6 cellular contexts compared by ENCODE assay signal in the genomic region with DNA sequence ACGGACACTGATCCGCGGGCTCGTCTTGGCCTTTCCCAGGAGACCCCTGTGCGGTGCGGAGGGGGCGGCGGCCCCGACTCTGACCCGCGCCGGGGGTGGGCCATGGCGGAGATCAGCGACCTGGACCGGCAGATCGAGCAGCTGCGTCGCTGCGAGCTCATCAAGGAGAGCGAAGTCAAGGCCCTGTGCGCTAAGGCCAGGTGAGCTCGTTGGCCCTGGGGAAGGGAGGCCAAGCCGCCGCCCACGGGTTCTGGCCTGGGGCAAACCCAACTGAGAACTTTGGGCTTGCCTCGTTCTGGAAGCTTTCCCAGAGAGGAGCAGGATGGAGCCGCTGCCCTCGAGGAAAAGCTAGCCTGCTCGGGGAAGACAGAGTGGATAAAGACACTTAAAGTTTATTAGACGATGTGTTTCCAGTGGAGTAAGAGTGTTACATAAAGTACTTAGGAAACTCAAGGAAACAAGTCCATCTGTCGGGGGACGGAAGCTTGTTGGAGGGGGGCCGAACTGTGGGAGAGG. TPM values are rescaled to one million over a fixed set of nuclear protein-coding genes. Genes with fewer than 3 reads are reported as not detected.
DNase-seq lines count a peak whose midpoint lies in the region; ATAC-seq, FAIRE-seq and TF ChIP-seq lines count a peak whose summit lies in the region.

No MANE protein-coding gene starts in this region.

- peak overlapping the region; percentile 96 for H3K4me2 ChIP-seq in astrocyte (ENCODE audit: low read length)

- no peak for FAIRE-seq in astrocyte (lab: Jason Lieb, UNC)

- H4K20me1 ChIP-seq in astrocyte (ENCODE audit: insufficient read depth, low read length) = peaks cover 59% of the 10 kb centered on the region

- peak overlapping the region; percentile 75 for H3K27ac ChIP-seq in AG04450 (ENCODE audit: low read depth, low read length)
- H3K27ac ChIP-seq in astrocyte (ENCODE audit: low read depth, low read length) = peak overlapping the region; percentile 81
- peak overlapping the region; percentile 85 for H3K27ac ChIP-seq in naive thymus-derived CD4-positive, alpha-beta T cell (ENCODE audit: low read depth, low read length)

- H3K27ac Mint-ChIP-seq in astrocyte (ENCODE audit: unreplicated experiment) = peak overlapping the region; percentile 90
- peak overlapping the region; percentile 85 to 98 (median 94) for H3K27ac Mint-ChIP-seq in naive thymus-derived CD4-positive, alpha-beta T cell

- H3K27me3 ChIP-seq in AG04450 (ENCODE audit: control insufficient read depth, insufficient read depth, low read length) (no peaks in the 10 kb centered on the region), astrocyte (ENCODE audit: insufficient read depth, low read length) (no peaks in the 10 kb centered on the region)
- H3K27me3 ChIP-seq in naive thymus-derived CD4-positive, alpha-beta T cell (ENCODE audit: control insufficient read depth in 2 of 2, insufficient read depth in 2 of 2, low read length in 2 of 2) = no peaks in the 10 kb centered on the region

- intact Hi-C loops in naive thymus-derived CD4-positive, alpha-beta T cell (cut with micrococcal nuclease) = loop anchor here in 1 of 2 donors (1.0 kb wide), 1 partner anchor 16 kb away; no protein-coding TSS in a partner anchor

- peaks cover 25% of the 10 kb centered on the region for H3K36me3 ChIP-seq in astrocyte (ENCODE audit: insufficient read depth, low read length)
- H3K36me3 ChIP-seq in naive thymus-derived CD4-positive, alpha-beta T cell (ENCODE audit: control insufficient read depth in 2 of 3, insufficient read depth in 3 of 3, low read length in 3 of 3) = peaks cover 0 to 60% (median 10%) of the 10 kb centered on the region in 3 experiments

- H3K9me3 Mint-ChIP-seq in astrocyte (ENCODE audit: unreplicated experiment) = no peaks in the 10 kb centered on the region
- H3K9me3 Mint-ChIP-seq in naive thymus-derived CD4-positive, alpha-beta T cell = no peaks in the 10 kb centered on the region

- H3K27me3 Mint-ChIP-seq in astrocyte (ENCODE audit: low read depth, unreplicated experiment) = no peaks in the 10 kb centered on the region
- peaks cover 0 to 2% (median 0%) of the 10 kb centered on the region in 5 donors for H3K27me3 Mint-ChIP-seq in naive thymus-derived CD4-positive, alpha-beta T cell

- H3K79me2 ChIP-seq in astrocyte (ENCODE audit: insufficient read depth, low read length) = peaks cover 66% of the 10 kb centered on the region

- peak overlapping the region; percentile 96 for H3K4me3 Mint-ChIP-seq in astrocyte (ENCODE audit: unreplicated experiment)
- H3K4me3 Mint-ChIP-seq in naive thymus-derived CD4-positive, alpha-beta T cell = peak overlapping the region; percentile 90 to 99 (median 95)

- CTCF ChIA-PET in AG04450 (lab: Charles Lee) = interaction anchor here (1.0 kb wide), 1 partner anchor 10 kb away, joined by 3 read pairs; no protein-coding TSS in a partner anchor
- CTCF ChIA-PET in naive thymus-derived CD4-positive, alpha-beta T cell (lab: Charles Lee) = interaction anchor here (3.8 kb wide), 1 partner anchor 15 kb away, joined by 18 read pairs; a partner anchor contains a TSS

- H3K4me1 ChIP-seq in astrocyte (ENCODE audit: insufficient read depth, low read length) = peaks cover 26% of the 10 kb centered on the region
- H3K4me1 ChIP-seq in naive thymus-derived CD4-positive, alpha-beta T cell (ENCODE audit: control insufficient read depth in 2 of 2, insufficient read depth in 2 of 2, low read length in 2 of 2) = peaks cover 20 to 21% of the 10 kb centered on the region in 2 donors

- H3K4me3 ChIP-seq in AG04450 (ENCODE audit: low read depth, low read length) (peak overlapping the region; percentile 99), astrocyte (ENCODE audit: insufficient read depth, low read depth, low read length) (peak overlapping the region; percentile 97)
- H3K4me3 ChIP-seq in naive thymus-derived CD4-positive, alpha-beta T cell (ENCODE audit: low read length) = peak overlapping the region; percentile 75

- H3K4me1 Mint-ChIP-seq in astrocyte (ENCODE audit: low read depth, unreplicated experiment) = peaks cover 30% of the 10 kb centered on the region
- peaks cover 23 to 59% (median 41%) of the 10 kb centered on the region in 7 donors for H3K4me1 Mint-ChIP-seq in naive thymus-derived CD4-positive, alpha-beta T cell

- H3K9ac ChIP-seq in astrocyte (ENCODE audit: low read length) = peak overlapping the region; percentile 96

- H3K36me3 Mint-ChIP-seq in astrocyte (ENCODE audit: low read depth, unreplicated experiment) = peaks cover 17% of the 10 kb centered on the region
- H3K36me3 Mint-ChIP-seq in naive thymus-derived CD4-positive, alpha-beta T cell = peaks cover 0 to 29% (median 4%) of the 10 kb centered on the region in 5 donors

- TF ChIP-seq CTCF in AG04450 (IDR thresholded peaks at IDR 0.05; ENCODE audit: low read depth, low read length) (no peak), astrocyte (IDR thresholded peaks at IDR 0.05; ENCODE audit: insufficient read depth, low read depth, low read length) (no peak)

- ATAC-seq in HG02759 (IDR thresholded peaks at IDR 0.05; ENCODE audit: unreplicated experiment) = peak; percentile 28
- ATAC-seq in naive thymus-derived CD4-positive, alpha-beta T cell = peak; percentile 42

- POLR2A ChIA-PET in AG04450 (lab: Yijun Ruan, JAX) = interaction anchor here (0.6 to 4.7 kb wide), 2 partner anchors 10 to 15 kb away, joined by 3 to 24 read pairs; a partner anchor contains a TSS
- POLR2A ChIA-PET in naive thymus-derived CD4-positive, alpha-beta T cell (lab: Charles Lee) = interaction anchor here (0.5 to 10.7 kb wide), 13 partner anchors 9 to 475 kb away, joined by 3 to 177 read pairs (median 4); a partner anchor contains a TSS

- H3K9me3 ChIP-seq in AG04450 (ENCODE audit: control insufficient read depth, insufficient read depth, low read length) (peaks cover 3% of the 10 kb centered on the region; the same call in 1 of the 2 replicates), astrocyte (ENCODE audit: insufficient read depth, low read depth, low read length) (no peaks in the 10 kb centered on the region)
- no peaks in the 10 kb centered on the region for H3K9me3 ChIP-seq in naive thymus-derived CD4-positive, alpha-beta T cell (ENCODE audit: control insufficient read depth in 2 of 3, low read length in 3 of 3)

- DNase-seq in AG04450 (ENCODE audit: low read depth, low spot score) = no peak
- DNase-seq in astrocyte (ENCODE audit: low read depth) = no peak
- DNase-seq in naive thymus-derived CD4-positive, alpha-beta T cell = peak in 3 of 9 donors; percentile 17 to 26 (median 23)
- DNase-seq in NCI-H524 treated with DMSO at 0.1 percent for 48 hours (lab: John Stamatoyannopoulos, UW) = no peak
- no peak for DNase-seq in GOT3 (lab: John Stamatoyannopoulos, UW)

- peak overlapping the region; percentile 61 for H2AFZ ChIP-seq in astrocyte (ENCODE audit: low read depth, low read length)

RNA-seq across cellular contexts. Expression of a gene that starts 0.5 kb away (rescaled TPM):
- polyA plus RNA-seq in AG04450 (2011; rRNA removed) = 112 and 140 TPM in 2 replicates
- polyA minus RNA-seq in AG04450 (2011; rRNA and poly(A)+ RNA removed) = 325 and 433 TPM in 2 replicates
- total RNA-seq in astrocyte = 140 TPM in 2 replicates
- 100 to 1,000 TPM in 2 of 5 experiments, 10 to 100 TPM in 3; 68.4 to 143 (median 86.0) TPM for total RNA-seq in naive thymus-derived CD4-positive, alpha-beta T cell
- 100 to 1,000 TPM; 176 TPM for polyA plus RNA-seq in naive thymus-derived CD4-positive, alpha-beta T cell

RNA-seq across cellular contexts. Expression of a gene that starts 10.8 kb away (rescaled TPM):
- 631 and 806 TPM in 2 replicates for polyA plus RNA-seq in AG04450 (2011; rRNA removed)
- 968 and 1,220 TPM in 2 replicates for polyA minus RNA-seq in AG04450 (2011; rRNA and poly(A)+ RNA removed)
- total RNA-seq in astrocyte = 1,795 and 1,830 TPM in 2 replicates
- total RNA-seq in naive thymus-derived CD4-positive, alpha-beta T cell = 1,000 to 10,000 TPM in 1 of 5 experiments, 100 to 1,000 TPM in 4; 356 to 1,619 (median 584) TPM
- polyA plus RNA-seq in naive thymus-derived CD4-positive, alpha-beta T cell = 1,000 to 10,000 TPM in 1 of 2 donors, 100 to 1,000 TPM in 1; 955 to 1,316 TPM

RNA-seq across cellular contexts. Expression of a gene that starts 15.4 kb away (rescaled TPM):
- polyA plus RNA-seq in AG04450 (2011; rRNA removed) = not detected in 2 replicates
- polyA minus RNA-seq in AG04450 (2011; rRNA and poly(A)+ RNA removed) = not detected in 2 replicates
- total RNA-seq in astrocyte = 0.22 and 0.27 TPM in 2 replicates
- total RNA-seq in naive thymus-derived CD4-positive, alpha-beta T cell = 1 to 10 TPM; 1.5 to 3.3 (median 1.6) TPM
- under 1 TPM in 1 of 2 donors, not detected in 1; 0.38 TPM for polyA plus RNA-seq in naive thymus-derived CD4-positive, alpha-beta T cell

RNA-seq across cellular contexts. Expression of a gene that starts 19.7 kb away (rescaled TPM):
- 15.6 and 23.1 TPM in 2 replicates for polyA plus RNA-seq in AG04450 (2011; rRNA removed)
- 7.0 and 9.8 TPM in 2 replicates for polyA minus RNA-seq in AG04450 (2011; rRNA and poly(A)+ RNA removed)
- total RNA-seq in astrocyte = 20.5 and 25.2 TPM in 2 replicates
- 100 to 1,000 TPM in 3 of 5 experiments, 10 to 100 TPM in 2; 50.5 to 260 (median 130) TPM for total RNA-seq in naive thymus-derived CD4-positive, alpha-beta T cell
- polyA plus RNA-seq in naive thymus-derived CD4-positive, alpha-beta T cell = 100 to 1,000 TPM; 242 to 308 TPM

RNA-seq across cellular contexts. Expression of a gene that starts 37.0 kb away (rescaled TPM):
- polyA plus RNA-seq in AG04450 (2011; rRNA removed) = 1.2 and 1.9 TPM in 2 replicates
- 0.60 and 2.0 TPM in 2 replicates for polyA minus RNA-seq in AG04450 (2011; rRNA and poly(A)+ RNA removed)
- 1.8 and 3.6 TPM in 2 replicates for total RNA-seq in astrocyte
- 10 to 100 TPM in 4 of 5 experiments, 1 to 10 TPM in 1; 7.9 to 39.3 (median 12.3) TPM for total RNA-seq in naive thymus-derived CD4-positive, alpha-beta T cell
- polyA plus RNA-seq in naive thymus-derived CD4-positive, alpha-beta T cell = not detected
